2 cellular contexts compared by ENCODE assay signal in the genomic region with DNA sequence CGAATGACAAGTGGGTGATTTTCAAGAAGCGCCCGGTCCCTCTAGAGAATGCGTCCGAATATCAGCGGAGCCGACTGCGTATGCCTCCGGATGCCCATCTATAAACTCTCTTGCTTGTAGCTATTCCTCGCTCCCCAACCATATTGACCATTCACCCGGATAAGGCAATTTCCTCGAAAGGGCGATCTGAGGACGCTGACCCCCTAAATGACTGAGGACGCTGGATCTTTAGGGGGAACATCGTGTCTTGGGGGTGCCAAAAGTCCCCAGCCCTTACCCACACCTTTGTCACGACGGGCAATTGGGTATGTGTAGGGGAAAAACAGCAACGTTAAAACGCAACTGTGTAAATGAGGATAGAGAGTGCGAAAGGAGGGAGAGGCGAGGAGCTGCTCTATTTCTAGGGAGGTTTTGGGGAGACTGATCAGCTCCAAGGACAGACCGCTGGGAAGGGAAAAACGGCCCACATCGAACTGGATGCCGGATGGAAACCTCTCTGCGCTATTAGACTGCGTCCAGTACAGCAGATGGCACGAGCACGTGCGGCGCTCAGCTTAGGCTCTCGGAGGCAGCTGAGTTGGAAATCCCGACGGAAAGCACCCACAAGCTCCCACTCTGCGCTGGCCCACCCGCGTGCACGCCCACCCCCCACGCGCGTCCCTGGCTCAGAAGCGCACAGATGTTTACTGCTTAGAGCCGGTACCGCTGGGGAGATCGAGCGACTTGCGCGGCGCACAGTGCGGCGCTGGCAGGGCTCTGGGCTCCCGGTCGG.
TF ChIP-seq lines count a peak whose summit lies in the region.

No MANE protein-coding gene starts in this region.

TF ChIP-seq in H1, 55 proteins besides CTCF, POLR2A, EP300 and RAD21 (continues in another document):
- TF ChIP-seq RXRA (IDR thresholded peaks at IDR 0.05; ENCODE audit: insufficient read depth, low read depth, low read length) (no peak), CHD7 (IDR thresholded peaks at IDR 0.05; ENCODE audit: insufficient replicate concordance, low read length) (no peak), EZH2 (IDR thresholded peaks at IDR 0.05; ENCODE audit: low read depth, low read length, severe bottlenecking) (peak; percentile 92), KDM1A (IDR thresholded peaks at IDR 0.05; ENCODE audit: borderline replicate concordance, low read length) (no peak), HDAC2 (IDR thresholded peaks at IDR 0.05; ENCODE audit: borderline replicate concordance in 1 of 2, low read depth in 2 of 2, low read length in 2 of 2) (no peak), JUN (IDR thresholded peaks at IDR 0.05; ENCODE audit: low read depth, low read length) (no peak), RFX5 (IDR thresholded peaks at IDR 0.05; ENCODE audit: borderline replicate concordance, low read depth, low read length) (no peak), SUZ12 (IDR thresholded peaks at IDR 0.05; ENCODE audit: low read length) (peak; percentile 80), SAP30 (IDR thresholded peaks at IDR 0.05; ENCODE audit: insufficient read depth, insufficient replicate concordance, low read length) (no peak), TAF1 (IDR thresholded peaks at IDR 0.05; ENCODE audit: low read depth, low read length) (no peak), SRF (IDR thresholded peaks at IDR 0.05; ENCODE audit: low read depth, low read length) (no peak), BRCA1 (IDR thresholded peaks at IDR 0.05; ENCODE audit: low read depth, low read length) (no peak), KDM4A (IDR thresholded peaks at IDR 0.05; ENCODE audit: low read depth, low read length, severe bottlenecking) (no peak), GABPA (IDR thresholded peaks at IDR 0.05; ENCODE audit: borderline replicate concordance, insufficient read depth, low read length) (no peak), CREB1 (IDR thresholded peaks at IDR 0.05) (no peak)
- TF ChIP-seq, protein P1, sequence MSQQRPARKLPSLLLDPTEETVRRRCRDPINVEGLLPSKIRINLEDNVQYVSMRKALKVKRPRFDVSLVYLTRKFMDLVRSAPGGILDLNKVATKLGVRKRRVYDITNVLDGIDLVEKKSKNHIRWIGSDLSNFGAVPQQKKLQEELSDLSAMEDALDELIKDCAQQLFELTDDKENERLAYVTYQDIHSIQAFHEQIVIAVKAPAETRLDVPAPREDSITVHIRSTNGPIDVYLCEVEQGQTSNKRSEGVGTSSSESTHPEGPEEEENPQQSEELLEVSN (IDR thresholded peaks at IDR 0.05) = peak; percentile 55; the same call in 1 of the 2 replicates

TF ChIP-seq in HepG2, 621 proteins besides CTCF, POLR2A, EP300 and RAD21:
- TF ChIP-seq ZBTB25 (CRISPR knock-in tag; IDR thresholded peaks at IDR 0.05) = no peak
- TF ChIP-seq ZFP36 (IDR thresholded peaks at IDR 0.05; ENCODE audit: borderline replicate concordance, low read depth, low read length, partially characterized antibody) = no peak
- TF ChIP-seq, protein P2, sequence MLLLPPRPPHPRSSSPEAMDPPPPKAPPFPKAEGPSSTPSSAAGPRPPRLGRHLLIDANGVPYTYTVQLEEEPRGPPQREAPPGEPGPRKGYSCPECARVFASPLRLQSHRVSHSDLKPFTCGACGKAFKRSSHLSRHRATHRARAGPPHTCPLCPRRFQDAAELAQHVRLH (CRISPR knock-in tag; IDR thresholded peaks at IDR 0.05; ENCODE audit: borderline replicate concordance, low read depth) = no peak
- no peak for TF ChIP-seq GLI4 (CRISPR knock-in tag; IDR thresholded peaks at IDR 0.05; ENCODE audit: borderline replicate concordance)
- TF ChIP-seq ZKSCAN5 (CRISPR knock-in tag; IDR thresholded peaks at IDR 0.05) = no peak
- no peak for TF ChIP-seq MTA3 (CRISPR knock-in tag; IDR thresholded peaks at IDR 0.05)
- no peak for TF ChIP-seq ZNF329 (CRISPR knock-in tag; IDR thresholded peaks at IDR 0.05; ENCODE audit: low read depth)
- no peak for TF ChIP-seq MIER3 (CRISPR knock-in tag; IDR thresholded peaks at IDR 0.05; ENCODE audit: borderline replicate concordance)
- no peak for TF ChIP-seq USF2 (IDR thresholded peaks at IDR 0.05; ENCODE audit: low read depth, low read length)
- no peak for TF ChIP-seq USF2 (CRISPR knock-in tag; IDR thresholded peaks at IDR 0.05; ENCODE audit: borderline replicate concordance)
- TF ChIP-seq ZSCAN20 (CRISPR knock-in tag; IDR thresholded peaks at IDR 0.05; ENCODE audit: borderline replicate concordance) = no peak
- no peak for TF ChIP-seq ZNF598 (CRISPR knock-in tag; IDR thresholded peaks at IDR 0.05; ENCODE audit: borderline replicate concordance)
- no peak for TF ChIP-seq FOXA3 (CRISPR knock-in tag; IDR thresholded peaks at IDR 0.05)
- no peak for TF ChIP-seq SMAD9 (CRISPR knock-in tag; IDR thresholded peaks at IDR 0.05)
- no peak for TF ChIP-seq ATF1 (CRISPR knock-in tag; IDR thresholded peaks at IDR 0.05)
- TF ChIP-seq ATAD3A (CRISPR knock-in tag; IDR thresholded peaks at IDR 0.05) = no peak
- TF ChIP-seq KLF13 (CRISPR knock-in tag; IDR thresholded peaks at IDR 0.05) = no peak
- TF ChIP-seq, protein P3, sequence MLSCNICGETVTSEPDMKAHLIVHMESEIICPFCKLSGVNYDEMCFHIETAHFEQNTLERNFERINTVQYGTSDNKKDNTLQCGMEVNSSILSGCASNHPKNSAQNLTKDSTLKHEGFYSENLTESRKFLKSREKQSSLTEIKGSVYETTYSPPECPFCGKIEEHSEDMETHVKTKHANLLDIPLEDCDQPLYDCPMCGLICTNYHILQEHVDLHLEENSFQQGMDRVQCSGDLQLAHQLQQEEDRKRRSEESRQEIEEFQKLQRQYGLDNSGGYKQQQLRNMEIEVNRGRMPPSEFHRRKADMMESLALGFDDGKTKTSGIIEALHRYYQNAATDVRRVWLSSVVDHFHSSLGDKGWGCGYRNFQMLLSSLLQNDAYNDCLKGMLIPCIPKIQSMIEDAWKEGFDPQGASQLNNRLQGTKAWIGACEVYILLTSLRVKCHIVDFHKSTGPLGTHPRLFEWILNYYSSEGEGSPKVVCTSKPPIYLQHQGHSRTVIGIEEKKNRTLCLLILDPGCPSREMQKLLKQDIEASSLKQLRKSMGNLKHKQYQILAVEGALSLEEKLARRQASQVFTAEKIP (CRISPR knock-in tag; IDR thresholded peaks at IDR 0.05; ENCODE audit: borderline replicate concordance) = no peak
